ENCODE assay signal across 10 cellular contexts in the genomic region with DNA sequence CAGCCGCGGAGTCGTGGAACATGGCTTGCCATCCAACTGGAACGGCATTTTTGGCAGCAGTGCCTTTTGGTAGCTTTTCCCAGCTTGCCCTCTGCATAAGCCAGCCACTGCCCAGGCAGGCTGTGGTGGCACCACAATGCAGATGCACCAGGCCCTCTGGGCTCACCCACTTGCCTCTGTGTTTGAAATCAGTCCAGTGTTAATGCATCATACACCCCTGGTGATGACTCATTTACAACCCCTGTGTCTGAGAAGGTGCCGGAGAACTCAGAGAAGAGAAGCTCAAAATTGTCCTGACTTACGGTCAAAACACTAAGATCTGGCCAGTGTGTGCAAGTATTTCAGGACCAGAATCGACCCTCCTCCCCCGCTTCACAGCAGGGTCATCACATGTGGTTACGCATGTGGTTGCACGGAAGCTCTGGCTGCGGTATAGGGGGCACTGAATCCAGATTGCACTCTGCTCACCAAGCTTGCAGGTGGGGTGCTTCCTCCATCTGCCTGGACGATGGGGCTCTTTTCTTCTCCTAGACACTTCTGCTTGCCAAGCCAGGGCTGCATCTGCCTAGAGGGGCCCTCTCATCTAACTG.
DNase-seq lines count a peak whose midpoint lies in the region; ATAC-seq and TF ChIP-seq lines count a peak whose summit lies in the region.
"Had no signal": no experiment of that assay in that cellular context is flagged by ENCODE, and none has a peak within 500 bp of the region (broad histone marks: within the 10 kb centered on the region; RNA-seq: fewer than 3 reads in every experiment).

No MANE protein-coding gene starts in this region.

- H3K4me1 ChIP-seq in uterus: no peaks in the 10 kb centered on the region
- no peaks in the 10 kb centered on the region for H3K4me1 ChIP-seq in SJCRH30
- H3K4me1 ChIP-seq: gastrocnemius medialis had no signal

- no peaks in the 10 kb centered on the region for H3K36me3 Mint-ChIP-seq in stimulated activated naive B cell treated with anti-CD40 and anti-IgM and Interleukin-4, amounts not matched to agents 10 μg/mL and 1 μg/mL and 100 μg/mL, for 72 hours
- H3K36me3 Mint-ChIP-seq: IgD-negative memory B cell had no signal

- H3K36me3 ChIP-seq in uterus (no peaks in the 10 kb centered on the region), SJCRH30 (no peaks in the 10 kb centered on the region)
- H3K36me3 ChIP-seq: gastrocnemius medialis had no signal

- TF ChIP-seq CTCF in dorsolateral prefrontal cortex (IDR thresholded peaks at IDR 0.05 in 54 of 56, conservative IDR thresholded peaks at IDR 0.05 in 2 of 56; ENCODE audit: low read depth in 1 of 56, partially characterized antibody in 56 of 56): no peak
- no peak for TF ChIP-seq CTCF in uterus (IDR thresholded peaks at IDR 0.05)

- intact Hi-C loops in dorsolateral prefrontal cortex (cut with DNase I) (no loop called here), uterus (cut with DNase I; ENCODE audit: low total_unique reads) (no loop called here)

- peak; percentile 14 for DNase-seq in SHP77 treated with DMSO at 0.1 percent for 48 hours (lab: John Stamatoyannopoulos, UW)
- no peak for DNase-seq in SHP77 (lab: John Stamatoyannopoulos, UW)
- DNase-seq in dorsolateral prefrontal cortex: peak in 6 of 10 donors; percentile 11 to 49 (median 29)
- peak; percentile 1 for DNase-seq in stimulated activated naive B cell treated with anti-CD40 and anti-IgM and Interleukin-4, amounts not matched to agents 10 μg/mL and 1 μg/mL and 100 μg/mL, for 72 hours
- no peak for DNase-seq in uterus
- no peak for DNase-seq in SJCRH30
- no peak for DNase-seq in activated CD8-positive, alpha-beta memory T cell treated with anti-CD3 and anti-CD28 coated beads, Interleukin-2, amount 50 U/mL, for 48 hours
- DNase-seq: gastrocnemius medialis had no signal

- H3K4me3 Mint-ChIP-seq in stimulated activated naive B cell treated with anti-CD40 and anti-IgM and Interleukin-4, amounts not matched to agents 10 μg/mL and 1 μg/mL and 100 μg/mL, for 72 hours: no peak overlapping the region

- H3K9me3 Mint-ChIP-seq in stimulated activated naive B cell treated with anti-CD40 and anti-IgM and Interleukin-4, amounts not matched to agents 10 μg/mL and 1 μg/mL and 100 μg/mL, for 72 hours: no peaks in the 10 kb centered on the region
- H3K9me3 Mint-ChIP-seq: IgD-negative memory B cell had no signal

- ATAC-seq in HG03439 (IDR thresholded peaks at IDR 0.05; ENCODE audit: unreplicated experiment): peak; percentile 62
- peak; percentile 65 to 83 for ATAC-seq in stimulated activated naive B cell treated with anti-CD40 and anti-IgM and Interleukin-4, amounts not matched to agents 10 μg/mL and 1 μg/mL and 100 μg/mL, for 72 hours (replicated peaks)
- ATAC-seq: gastrocnemius medialis had no signal

- H3K9me3 ChIP-seq in uterus (no peaks in the 10 kb centered on the region), SJCRH30 (replicated peaks) (no peaks in the 10 kb centered on the region)
- H3K9me3 ChIP-seq: gastrocnemius medialis had no signal

- H3K27me3 ChIP-seq in dorsolateral prefrontal cortex (no peaks in the 10 kb centered on the region), uterus (no peaks in the 10 kb centered on the region), SJCRH30 (no peaks in the 10 kb centered on the region)
- H3K27me3 ChIP-seq: gastrocnemius medialis had no signal

- peaks cover 0 to 5% of the 10 kb centered on the region in 2 donors for H3K27me3 Mint-ChIP-seq in stimulated activated naive B cell treated with anti-CD40 and anti-IgM and Interleukin-4, amounts not matched to agents 10 μg/mL and 1 μg/mL and 100 μg/mL, for 72 hours
- H3K27me3 Mint-ChIP-seq: IgD-negative memory B cell had no signal

- H3K4me3 ChIP-seq in dorsolateral prefrontal cortex (peak overlapping the region in 5 of 59 donors; percentile 7 to 28 (median 12)), uterus (no peak overlapping the region), SJCRH30 (no peak overlapping the region)
- H3K4me3 ChIP-seq: gastrocnemius medialis had no signal

- H3K4me1 Mint-ChIP-seq in stimulated activated naive B cell treated with anti-CD40 and anti-IgM and Interleukin-4, amounts not matched to agents 10 μg/mL and 1 μg/mL and 100 μg/mL, for 72 hours: peaks cover 0 to 8% of the 10 kb centered on the region in 2 donors

- peak overlapping the region in 4 of 59 donors; percentile 7 to 55 (median 28) for H3K27ac ChIP-seq in dorsolateral prefrontal cortex
- no peak overlapping the region for H3K27ac ChIP-seq in uterus
- no peak overlapping the region for H3K27ac ChIP-seq in SJCRH30
- H3K27ac ChIP-seq: gastrocnemius medialis had no signal

- no peak overlapping the region for H3K27ac Mint-ChIP-seq in stimulated activated naive B cell treated with anti-CD40 and anti-IgM and Interleukin-4, amounts not matched to agents 10 μg/mL and 1 μg/mL and 100 μg/mL, for 72 hours
- H3K27ac Mint-ChIP-seq: IgD-negative memory B cell had no signal

- no peak for TF ChIP-seq POLR2A in uterus (IDR thresholded peaks at IDR 0.05)

Comparison
In these comparisons a context has a peak if more than half of its experiments do, and no peak if none do; other contexts are left out.
1. DNase-seq: peak in SHP77 treated with DMSO at 0.1 percent for 48 hours (single experiment), dorsolateral prefrontal cortex (6 of 10) and stimulated activated naive B cell treated with anti-CD40 and anti-IgM and Interleukin-4, amounts not matched to agents 10 μg/mL and 1 μg/mL and 100 μg/mL, for 72 hours (single experiment); none in SHP77 (0 of 2), uterus (0 of 2), SJCRH30 (0 of 2) and activated CD8-positive, alpha-beta memory T cell treated with anti-CD3 and anti-CD28 coated beads, Interleukin-2, amount 50 U/mL, for 48 hours (single experiment).